ENCODE assay signal across 19 cellular contexts in genomic region chr12:3647504-3647903, GRCh38.
A peak's percentile ranks its signal among the peaks of the same experiment; 100 is the strongest.
DNase-seq lines count a peak whose midpoint lies in the region; ATAC-seq and TF ChIP-seq lines count a peak whose summit lies in the region.
"Had no signal": no experiment of that assay in that cellular context is flagged by ENCODE, and none has a peak within 500 bp of the region (broad histone marks: within the 10 kb centered on the region; RNA-seq: fewer than 3 reads in every experiment).

No MANE protein-coding gene starts in this region.

- no peaks in the 10 kb centered on the region for H3K9me3 Mint-ChIP-seq in activated CD4-positive, alpha-beta T cell treated with anti-CD3 and anti-CD28 coated beads for 36 hours (ENCODE audit: low read depth)
- no peaks in the 10 kb centered on the region for H3K9me3 Mint-ChIP-seq in activated T-helper 17 cell treated with anti-CD3 and anti-CD28 coated beads, Interleukin-2, amount 50 U/mL, for 72 hours
- no peaks in the 10 kb centered on the region for H3K9me3 Mint-ChIP-seq in nephron progenitor cell
- no peaks in the 10 kb centered on the region for H3K9me3 Mint-ChIP-seq in stimulated activated memory B cell treated with anti-CD40 and anti-IgM and Interleukin-4, amounts not matched to agents 10 μg/mL and 1 μg/mL and 100 μg/mL, for 72 hours
- H3K9me3 Mint-ChIP-seq: GM23338 had no signal

- peaks cover 45% of the 10 kb centered on the region for H3K4me1 ChIP-seq in BLaER1
- H3K4me1 ChIP-seq in stomach, result no peaks in the 10 kb centered on the region
- H3K4me1 ChIP-seq: BE2C had no signal

- 86 to 90% (median 88%) methylated on average over 5 of the region's 5 CpGs for WGBS in stomach, 5 donors

- POLR2A ChIA-PET in activated CD4-positive, alpha-beta T cell treated with anti-CD3 and anti-CD28 coated beads for 36 hours (lab: Charles Lee), result no interaction called here

- H3K9me3 ChIP-seq in BLaER1 (no peaks in the 10 kb centered on the region), stomach (no peaks in the 10 kb centered on the region)
- H3K9me3 ChIP-seq: BE2C had no signal

- no peaks in the 10 kb centered on the region for H4K20me1 ChIP-seq in BLaER1

- H3K27me3 ChIP-seq in BLaER1 (no peaks in the 10 kb centered on the region), stomach (no peaks in the 10 kb centered on the region)

- intact Hi-C loops in activated CD4-positive, alpha-beta T cell treated with anti-CD3 and anti-CD28 coated beads for 36 hours (cut with DNase I, micrococcal nuclease), result loop anchor here in 1 of 2 experiments (10.0 kb wide), 1 partner anchor 343 kb away; no protein-coding TSS in a partner anchor
- intact Hi-C loops in stomach (cut with DNase I; ENCODE audit: low total_unique reads), result no loop called here

- CTCF ChIA-PET in activated CD4-positive, alpha-beta T cell treated with anti-CD3 and anti-CD28 coated beads for 36 hours (lab: Charles Lee), result interaction anchor here (1.1 to 1.5 kb wide), 2 partner anchors 10 to 130 kb away, joined by 3 to 5 read pairs; no protein-coding TSS in a partner anchor

- no peak for TF ChIP-seq EP300 in stomach (IDR thresholded peaks at IDR 0.05)

- H3K36me3 ChIP-seq in BLaER1 (peaks cover 66% of the 10 kb centered on the region), stomach (peaks cover 0 to 20% (median 7%) of the 10 kb centered on the region in 4 donors)
- H3K36me3 ChIP-seq: BE2C had no signal

- no peak for TF ChIP-seq CTCF in nephron progenitor cell (IDR thresholded peaks at IDR 0.05)
- TF ChIP-seq CTCF in stomach (IDR thresholded peaks at IDR 0.05), result no peak

- no peak for TF ChIP-seq POLR2A in stomach (IDR thresholded peaks at IDR 0.05)

- H3K4me3 Mint-ChIP-seq in activated CD4-positive, alpha-beta T cell treated with anti-CD3 and anti-CD28 coated beads for 36 hours, result no peak overlapping the region
- H3K4me3 Mint-ChIP-seq in activated T-helper 17 cell treated with anti-CD3 and anti-CD28 coated beads, Interleukin-2, amount 50 U/mL, for 72 hours, result no peak overlapping the region
- H3K4me3 Mint-ChIP-seq in nephron progenitor cell, result peak overlapping the region; percentile 18
- H3K4me3 Mint-ChIP-seq in stimulated activated memory B cell treated with anti-CD40 and anti-IgM and Interleukin-4, amounts not matched to agents 10 μg/mL and 1 μg/mL and 100 μg/mL, for 72 hours, result no peak overlapping the region
- H3K4me3 Mint-ChIP-seq: CD4-positive, alpha-beta memory T cell; GM23338 had no signal

- no peaks in the 10 kb centered on the region for H3K4me1 Mint-ChIP-seq in activated CD4-positive, alpha-beta T cell treated with anti-CD3 and anti-CD28 coated beads for 36 hours
- H3K4me1 Mint-ChIP-seq in activated T-helper 17 cell treated with anti-CD3 and anti-CD28 coated beads, Interleukin-2, amount 50 U/mL, for 72 hours, result peaks cover 3% of the 10 kb centered on the region
- H3K4me1 Mint-ChIP-seq in nephron progenitor cell, result peaks cover 70% of the 10 kb centered on the region
- no peaks in the 10 kb centered on the region for H3K4me1 Mint-ChIP-seq in stimulated activated memory B cell treated with anti-CD40 and anti-IgM and Interleukin-4, amounts not matched to agents 10 μg/mL and 1 μg/mL and 100 μg/mL, for 72 hours

- peak overlapping the region; percentile 31; the same call in 1 of the 2 replicates for H3K27ac ChIP-seq in BLaER1
- H3K27ac ChIP-seq in stomach, result no peak overlapping the region

- H3K36me3 Mint-ChIP-seq in activated CD4-positive, alpha-beta T cell treated with anti-CD3 and anti-CD28 coated beads for 36 hours (ENCODE audit: low read depth), result peaks cover 30% of the 10 kb centered on the region
- peaks cover 83% of the 10 kb centered on the region for H3K36me3 Mint-ChIP-seq in activated T-helper 17 cell treated with anti-CD3 and anti-CD28 coated beads, Interleukin-2, amount 50 U/mL, for 72 hours (ENCODE audit: low read depth)
- no peaks in the 10 kb centered on the region for H3K36me3 Mint-ChIP-seq in nephron progenitor cell (ENCODE audit: low read depth)
- peaks cover 61% of the 10 kb centered on the region for H3K36me3 Mint-ChIP-seq in stimulated activated memory B cell treated with anti-CD40 and anti-IgM and Interleukin-4, amounts not matched to agents 10 μg/mL and 1 μg/mL and 100 μg/mL, for 72 hours

- H3K4me3 ChIP-seq in BLaER1, result no peak overlapping the region
- H3K4me3 ChIP-seq in stomach, result no peak overlapping the region
- H3K4me3 ChIP-seq: GM12878, GM23338 had no signal

- H3K27ac Mint-ChIP-seq in activated CD4-positive, alpha-beta T cell treated with anti-CD3 and anti-CD28 coated beads for 36 hours, result peak overlapping the region; percentile 9
- H3K27ac Mint-ChIP-seq in activated T-helper 17 cell treated with anti-CD3 and anti-CD28 coated beads, Interleukin-2, amount 50 U/mL, for 72 hours, result no peak overlapping the region
- H3K27ac Mint-ChIP-seq in nephron progenitor cell, result no peak overlapping the region
- H3K27ac Mint-ChIP-seq in stimulated activated memory B cell treated with anti-CD40 and anti-IgM and Interleukin-4, amounts not matched to agents 10 μg/mL and 1 μg/mL and 100 μg/mL, for 72 hours, result no peak overlapping the region
- H3K27ac Mint-ChIP-seq: GM23338 had no signal

- H3K9ac ChIP-seq in BLaER1, result no peak overlapping the region

- H3K27me3 Mint-ChIP-seq in activated CD4-positive, alpha-beta T cell treated with anti-CD3 and anti-CD28 coated beads for 36 hours, result no peaks in the 10 kb centered on the region
- H3K27me3 Mint-ChIP-seq in activated T-helper 17 cell treated with anti-CD3 and anti-CD28 coated beads, Interleukin-2, amount 50 U/mL, for 72 hours, result no peaks in the 10 kb centered on the region
- H3K27me3 Mint-ChIP-seq in nephron progenitor cell (ENCODE audit: low read depth, poor library complexity), result peaks cover 14% of the 10 kb centered on the region
- H3K27me3 Mint-ChIP-seq in stimulated activated memory B cell treated with anti-CD40 and anti-IgM and Interleukin-4, amounts not matched to agents 10 μg/mL and 1 μg/mL and 100 μg/mL, for 72 hours, result no peaks in the 10 kb centered on the region
- H3K27me3 Mint-ChIP-seq: CD4-positive, alpha-beta memory T cell had no signal

- H3K4me2 ChIP-seq in BLaER1, result peak overlapping the region; percentile 70
- H3K4me2 ChIP-seq: GM23338 had no signal

- no peak for ATAC-seq in activated CD4-positive, alpha-beta T cell treated with anti-CD3 and anti-CD28 coated beads for 36 hours
- peak; percentile 43 for ATAC-seq in activated T-helper 17 cell treated with anti-CD3 and anti-CD28 coated beads, Interleukin-2, amount 50 U/mL, for 72 hours (replicated peaks)
- ATAC-seq in stimulated activated memory B cell treated with anti-CD40 and anti-IgM and Interleukin-4, amounts not matched to agents 10 μg/mL and 1 μg/mL and 100 μg/mL, for 72 hours, result no peak
- ATAC-seq: GM12878, GM23338, Panc1 had no signal

- DNase-seq in activated CD4-positive, alpha-beta T cell treated with anti-CD3 and anti-CD28 coated beads for 36 hours, result no peak
- no peak for DNase-seq in activated CD4-positive, alpha-beta T cell treated with anti-CD3 and anti-CD28 coated beads, Interleukin-2, amount 50 U/mL, for 4 hours
- DNase-seq in nephron progenitor cell (no peak), stomach (no peak), DMS53 (lab: John Stamatoyannopoulos, UW) (no peak)
- DNase-seq: 8988T; BE2C; CD4-positive, alpha-beta memory T cell; DMS153; EL; HCEC 1CT; NCI-H1092 treated with DMSO at 0.1 percent for 48 hours; NCI-H2081 treated with DMSO at 0.1 percent for 48 hours had no signal
